Comparison of ENCODE assay signal across 1 cellular context in genomic region chr1:17250601-17251000, GRCh38.
TF ChIP-seq lines count a peak whose summit lies in the region.

No MANE protein-coding gene starts in this region.

TF ChIP-seq in A549, 52 proteins besides CTCF, POLR2A, EP300 and RAD21 (continued from another document):
- TF ChIP-seq, protein P1, sequence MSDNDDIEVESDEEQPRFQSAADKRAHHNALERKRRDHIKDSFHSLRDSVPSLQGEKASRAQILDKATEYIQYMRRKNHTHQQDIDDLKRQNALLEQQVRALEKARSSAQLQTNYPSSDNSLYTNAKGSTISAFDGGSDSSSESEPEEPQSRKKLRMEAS (IDR thresholded peaks at IDR 0.05), result peak; percentile 88
- TF ChIP-seq PHF8 (IDR thresholded peaks at IDR 0.05; ENCODE audit: borderline replicate concordance, low read depth) (no peak), RARB (CRISPR knock-in tag; IDR thresholded peaks at IDR 0.05) (no peak), NPAS2 (CRISPR knock-in tag; IDR thresholded peaks at IDR 0.05; ENCODE audit: borderline replicate concordance) (no peak), GATA3 (IDR thresholded peaks at IDR 0.05; ENCODE audit: borderline replicate concordance) (no peak; the same call in 1 of the 2 replicates), CHD4 (IDR thresholded peaks at IDR 0.05; ENCODE audit: borderline replicate concordance) (no peak), ZSCAN20 (CRISPR knock-in tag; IDR thresholded peaks at IDR 0.05) (no peak), MYC (IDR thresholded peaks at IDR 0.05; ENCODE audit: borderline replicate concordance, low read length) (0 out of 2 replicates have a peak, but pooled peaks have one; percentile 22), FOSB (CRISPR knock-in tag; IDR thresholded peaks at IDR 0.05) (no peak), JUN (IDR thresholded peaks at IDR 0.05) (peak in 1 of 2 experiments; percentile 52; a peak in 1 of 5 replicates), USF2 (IDR thresholded peaks at IDR 0.05) (no peak), FOSL2 (IDR thresholded peaks at IDR 0.05) (peak; percentile 38; the same call in 1 of the 2 replicates), FOSL2 (CRISPR knock-in tag; IDR thresholded peaks at IDR 0.05) (peak; percentile 89), HOXA7 (CRISPR knock-in tag; IDR thresholded peaks at IDR 0.05) (no peak), E2F6 (IDR thresholded peaks at IDR 0.05; ENCODE audit: borderline replicate concordance, low read depth) (peak; percentile 48; the same call in 1 of the 2 replicates), CHD2 (IDR thresholded peaks at IDR 0.05; ENCODE audit: low read length, partially characterized antibody) (no peak), BCL3 (IDR thresholded peaks at IDR 0.05) (0 out of 3 replicates have a peak, but pooled peaks have one; percentile 17), CBX8 (IDR thresholded peaks at IDR 0.05) (no peak), RCOR1 (IDR thresholded peaks at IDR 0.05; ENCODE audit: low read depth, low read length) (no peak), ZFP36 (IDR thresholded peaks at IDR 0.05; ENCODE audit: borderline replicate concordance, partially characterized antibody) (no peak), ZNF302 (CRISPR knock-in tag; IDR thresholded peaks at IDR 0.05) (no peak), ESRRA (IDR thresholded peaks at IDR 0.05; ENCODE audit: borderline replicate concordance, low read length) (no peak), FOXS1 (CRISPR knock-in tag; IDR thresholded peaks at IDR 0.05) (no peak), NFE2L2 (conservative IDR thresholded peaks at IDR 0.05; ENCODE audit: low read length) (no peak)
- TF ChIP-seq, protein P2, sequence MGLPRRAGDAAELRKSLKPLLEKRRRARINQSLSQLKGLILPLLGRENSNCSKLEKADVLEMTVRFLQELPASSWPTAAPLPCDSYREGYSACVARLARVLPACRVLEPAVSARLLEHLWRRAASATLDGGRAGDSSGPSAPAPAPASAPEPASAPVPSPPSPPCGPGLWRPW (IDR thresholded peaks at IDR 0.05), result no peak
- TF ChIP-seq, protein P3, sequence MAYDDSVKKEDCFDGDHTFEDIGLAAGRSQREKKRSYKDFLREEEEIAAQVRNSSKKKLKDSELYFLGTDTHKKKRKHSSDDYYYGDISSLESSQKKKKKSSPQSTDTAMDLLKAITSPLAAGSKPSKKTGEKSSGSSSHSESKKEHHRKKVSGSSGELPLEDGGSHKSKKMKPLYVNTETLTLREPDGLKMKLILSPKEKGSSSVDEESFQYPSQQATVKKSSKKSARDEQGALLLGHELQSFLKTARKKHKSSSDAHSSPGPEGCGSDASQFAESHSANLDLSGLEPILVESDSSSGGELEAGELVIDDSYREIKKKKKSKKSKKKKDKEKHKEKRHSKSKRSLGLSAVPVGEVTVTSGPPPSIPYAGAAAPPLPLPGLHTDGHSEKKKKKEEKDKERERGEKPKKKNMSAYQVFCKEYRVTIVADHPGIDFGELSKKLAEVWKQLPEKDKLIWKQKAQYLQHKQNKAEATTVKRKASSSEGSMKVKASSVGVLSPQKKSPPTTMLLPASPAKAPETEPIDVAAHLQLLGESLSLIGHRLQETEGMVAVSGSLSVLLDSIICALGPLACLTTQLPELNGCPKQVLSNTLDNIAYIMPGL (CRISPR knock-in tag; IDR thresholded peaks at IDR 0.05; ENCODE audit: borderline replicate concordance), result no peak
